22 cellular contexts compared by ENCODE assay signal in genomic region chr1:209896346-209896745, GRCh38. TPM values are rescaled to one million over a fixed set of nuclear protein-coding genes. Genes with fewer than 3 reads are reported as not detected.
A peak's percentile ranks its signal among the peaks of the same experiment; 100 is the strongest.
DNase-seq lines count a peak whose midpoint lies in the region; ATAC-seq and TF ChIP-seq lines count a peak whose summit lies in the region.
"Had no signal": no experiment of that assay in that cellular context is flagged by ENCODE, and none has a peak within 500 bp of the region (broad histone marks: within the 10 kb centered on the region; RNA-seq: fewer than 3 reads in every experiment).

No MANE protein-coding gene starts in this region.

- TF ChIP-seq CTCF in osteoblast (IDR thresholded peaks at IDR 0.05; ENCODE audit: extremely low read depth, low read depth, low read length) (no peak), esophagus squamous epithelium (IDR thresholded peaks at IDR 0.05) (no peak)

- H3K4me1 ChIP-seq in osteoblast (ENCODE audit: insufficient read depth, low read length) = peaks cover 38% of the 10 kb centered on the region
- no peaks in the 10 kb centered on the region for H3K4me1 ChIP-seq in right cardiac atrium (ENCODE audit: control insufficient read depth, insufficient read depth, low read length)
- H3K4me1 ChIP-seq in esophagus squamous epithelium = no peaks in the 10 kb centered on the region
- H3K4me1 ChIP-seq: BLaER1, upper lobe of right lung had no signal

- peak overlapping the region; percentile 12 for H2AFZ ChIP-seq in osteoblast (ENCODE audit: low read length)

- in situ Hi-C loops in G401 (cut with HindIII; ENCODE audit: low sequenced_read_pairs) = no loop called here

- H4K20me1 ChIP-seq in osteoblast (ENCODE audit: insufficient read depth, low read length) = no peaks in the 10 kb centered on the region
- H4K20me1 ChIP-seq: BLaER1 had no signal

- peak; percentile 34 for DNase-seq in G401 (ENCODE audit: low spot score)
- peak; percentile 86 for DNase-seq in M059J (ENCODE audit: low read depth)
- DNase-seq in cerebellar cortex (ENCODE audit: low spot score) = peak; percentile 62
- no peak for DNase-seq in osteoblast (ENCODE audit: insufficient read length, low spot score, missing footprints)
- DNase-seq in right cardiac atrium = no peak
- DNase-seq in central memory CD4-positive, alpha-beta T cell = no peak
- no peak for DNase-seq in esophagus squamous epithelium (lab: John Stamatoyannopoulos, UW)
- DNase-seq in activated T-cell treated with anti-CD3 and anti-CD28 coated beads, Interleukin-2, amount 50 U/mL, for 1 hour = no peak
- DNase-seq: activated CD4-positive, alpha-beta T cell treated with anti-CD3 and anti-CD28 coated beads, Interleukin-2, amount 50 U/mL, for 1 hour; activated CD8-positive, alpha-beta memory T cell treated with anti-CD3 and anti-CD28 coated beads, Interleukin-2, amount 50 U/mL, for 4 hours; anterior cingulate cortex; hypothalamus; NCI-H1930; NCI-H446; posterior cingulate gyrus; small intestine; stimulated activated CD4-positive, alpha-beta T cell treated with anti-CD3 and anti-CD28 coated beads, Interleukin-4, amount 100 ng/mL, for 1 hour; stimulated activated naive CD8-positive, alpha-beta T cell treated with anti-CD3 and anti-CD28 coated beads, Interleukin-15, amount 100 ng/mL, for 72 hours; upper lobe of right lung had no signal

- no peaks in the 10 kb centered on the region for H3K36me3 ChIP-seq in osteoblast (ENCODE audit: insufficient read depth, low read length)
- no peaks in the 10 kb centered on the region for H3K36me3 ChIP-seq in esophagus squamous epithelium
- H3K36me3 ChIP-seq: BLaER1, upper lobe of right lung had no signal

- peak overlapping the region; percentile 53 for H3K4me2 ChIP-seq in osteoblast (ENCODE audit: insufficient read depth, low read length)
- H3K4me2 ChIP-seq: BLaER1 had no signal

- H3K27ac ChIP-seq in osteoblast (ENCODE audit: low read depth, low read length) (peak overlapping the region; percentile 96), right cardiac atrium (ENCODE audit: low read length) (no peak overlapping the region), esophagus squamous epithelium (no peak overlapping the region)
- H3K27ac ChIP-seq: BLaER1, upper lobe of right lung had no signal

- H3K27me3 ChIP-seq in osteoblast (ENCODE audit: insufficient read depth, low read length) = no peaks in the 10 kb centered on the region
- no peaks in the 10 kb centered on the region for H3K27me3 ChIP-seq in right cardiac atrium (ENCODE audit: control insufficient read depth, insufficient read depth)
- H3K27me3 ChIP-seq in esophagus squamous epithelium = no peaks in the 10 kb centered on the region
- H3K27me3 ChIP-seq: BLaER1, upper lobe of right lung had no signal

- intact Hi-C loops in right cardiac atrium (cut with DNase I) (no loop called here), esophagus squamous epithelium (cut with DNase I) (no loop called here)

- H3K4me3 ChIP-seq in osteoblast (ENCODE audit: insufficient read depth, low read length) (no peak overlapping the region), right cardiac atrium (ENCODE audit: low read length) (no peak overlapping the region), esophagus squamous epithelium (no peak overlapping the region)
- H3K4me3 ChIP-seq: BLaER1, upper lobe of right lung had no signal

- ATAC-seq in right cardiac atrium = no peak
- ATAC-seq: natural killer cell treated with Interleukin-12 subunit alpha and Interleukin-12 subunit beta and Interleukin-15 and Interleukin-18, amount 100 ng/mL, for 72 hours; stimulated activated naive CD8-positive, alpha-beta T cell treated with anti-CD3 and anti-CD28 coated beads, Interleukin-15, amount 100 ng/mL, for 72 hours; upper lobe of right lung had no signal

- H3K9me3 ChIP-seq in osteoblast (ENCODE audit: low read depth, low read length) (no peaks in the 10 kb centered on the region), right cardiac atrium (ENCODE audit: control insufficient read depth, low read length) (peaks cover 5% of the 10 kb centered on the region), esophagus squamous epithelium (no peaks in the 10 kb centered on the region)
- H3K9me3 ChIP-seq: BLaER1, upper lobe of right lung had no signal

- TF ChIP-seq POLR2A in esophagus squamous epithelium (IDR thresholded peaks at IDR 0.05) = no peak

- 85% methylated on average over 4 of the region's 4 CpGs for WGBS in right cardiac atrium
- WGBS in esophagus squamous epithelium, 2 donors = 72 to 80% methylated on average over 4 of the region's 4 CpGs

- no peaks in the 10 kb centered on the region for H3K79me2 ChIP-seq in osteoblast (ENCODE audit: insufficient read depth, low read length)

RNA-seq across cellular contexts. Expression of gene SYT14, which starts 41.7 kb away (rescaled TPM):
- total RNA-seq in G401 (2014; rRNA removed; shearing (Covaris generic)) = 37.5 and 58.0 TPM in 2 replicates
- total RNA-seq in M059J (2014; rRNA removed; shearing (Covaris generic)) = 3.7 and 6.1 TPM in 2 replicates
- total RNA-seq in osteoblast (0.29 and 0.36 TPM in 2 replicates), right cardiac atrium (under 1 TPM in 1 of 4 donors, not detected in 3; 0.09 TPM), esophagus squamous epithelium (not detected)
- polyA plus RNA-seq in right cardiac atrium = under 0.01 TPM
- total RNA-seq: natural killer cell treated with Interleukin-12 subunit alpha and Interleukin-12 subunit beta and Interleukin-15 and Interleukin-18, amount 100 ng/mL, for 72 hours had no signal
- polyA plus RNA-seq: IgD-negative memory B cell had no signal

Comparison
In these comparisons a context has a peak if more than half of its experiments do, and no peak if none do; other contexts are left out.
1. DNase-seq: peak in G401 (single experiment), M059J (single experiment) and cerebellar cortex (single experiment); none in osteoblast (single experiment), right cardiac atrium (0 of 3), central memory CD4-positive, alpha-beta T cell (single experiment), esophagus squamous epithelium (single experiment) and activated T-cell treated with anti-CD3 and anti-CD28 coated beads, Interleukin-2, amount 50 U/mL, for 1 hour (single experiment).